8 cellular contexts compared by ENCODE assay signal in the genomic region with DNA sequence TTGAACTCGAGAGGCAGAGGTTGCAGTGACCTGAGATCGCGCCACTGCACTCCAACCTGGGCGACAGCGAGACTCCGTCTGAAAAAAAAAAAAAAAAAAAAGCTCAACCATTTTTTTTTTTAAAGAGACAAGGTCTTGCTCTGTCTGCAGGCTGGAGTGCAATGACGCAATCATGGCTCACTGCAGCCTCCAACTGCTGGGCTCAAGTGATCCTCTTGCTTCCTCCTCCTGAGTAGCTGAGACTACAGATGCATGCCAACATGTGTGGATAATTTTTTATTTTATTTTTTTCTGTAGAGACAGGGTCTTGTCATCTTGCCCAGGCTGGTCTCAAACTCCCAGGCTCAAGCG. TPM values are rescaled to one million over a fixed set of nuclear protein-coding genes. Genes with fewer than 3 reads are reported as not detected.
DNase-seq lines count a peak whose midpoint lies in the region; ATAC-seq, FAIRE-seq and TF ChIP-seq lines count a peak whose summit lies in the region.

No MANE protein-coding gene starts in this region.

- no peak overlapping the region for H2BK12ac ChIP-seq in mesenchymal stem cell (ENCODE audit: low read length in 2 of 2)

- intact Hi-C loops in K562 (cut with micrococcal nuclease) = no loop called here

- H3K23ac ChIP-seq in mesenchymal stem cell (ENCODE audit: low read length in 2 of 2) = no peak overlapping the region

- H3K4me3 ChIP-seq in K562 = no peak overlapping the region
- peak overlapping the region in 1 of 2 experiments; percentile 56 for H3K4me3 ChIP-seq in mesenchymal stem cell (ENCODE audit: insufficient read depth in 1 of 2, low read depth in 1 of 2, low read length in 2 of 2)

- H2AFZ ChIP-seq in K562 (ENCODE audit: low read depth, low read length) (no peak overlapping the region), mesenchymal stem cell (ENCODE audit: low read depth, low read length) (no peak overlapping the region)

- no peak overlapping the region for H3K18ac ChIP-seq in mesenchymal stem cell (ENCODE audit: low read depth in 1 of 2, low read length in 2 of 2)

- H3K79me2 ChIP-seq in K562 (ENCODE audit: control insufficient read depth, insufficient read depth, low read length) = no peaks in the 10 kb centered on the region

- no peak for TF ChIP-seq CTCF in K562 (IDR thresholded peaks at IDR 0.05 in 2 of 3, conservative IDR thresholded peaks at IDR 0.05 in 1 of 3; ENCODE audit: insufficient read depth in 2 of 3, low read depth in 1 of 3, low read length in 3 of 3)

- WGBS in K562 (ENCODE audit: insufficient coverage, low coverage, missing lambda C conversion rate) = 31% methylated on average over 2 of the region's 8 CpGs
- WGBS in mesenchymal stem cell = 16% methylated on average over 8 of the region's 8 CpGs

- ATAC-seq in K562 = peak; percentile 86
- no peak for ATAC-seq in GM19351 (IDR thresholded peaks at IDR 0.05; ENCODE audit: unreplicated experiment)
- no peak for ATAC-seq in GM18873 (IDR thresholded peaks at IDR 0.05; ENCODE audit: low FRiP score, unreplicated experiment)
- ATAC-seq in GM18517 (IDR thresholded peaks at IDR 0.05; ENCODE audit: unreplicated experiment) = no peak

- CTCF ChIA-PET in K562 (lab: Yijun Ruan, JAX; ENCODE audit: low intra/inter-chr PET ratio) = no interaction called here

- peak; percentile 69 for FAIRE-seq in K562 (lab: Jason Lieb, UNC)

- H2BK5ac ChIP-seq in mesenchymal stem cell (ENCODE audit: low read depth, low read length, poor library complexity, severe bottlenecking) = no peak overlapping the region

- no peak overlapping the region for H2BK120ac ChIP-seq in mesenchymal stem cell (ENCODE audit: low read depth, low read length)

- no peak overlapping the region for H4K91ac ChIP-seq in mesenchymal stem cell (ENCODE audit: low read length)

- H3K27ac ChIP-seq in K562 (ENCODE audit: extremely low read depth, low read depth, low read length) (no peak overlapping the region; the same call in 2 of the 3 replicates), mesenchymal stem cell (ENCODE audit: low read length, poor library complexity, severe bottlenecking) (no peak overlapping the region)

- H3K4ac ChIP-seq in mesenchymal stem cell (ENCODE audit: low read depth in 1 of 2, low read length in 2 of 2) = no peak overlapping the region

- in situ Hi-C loops in K562 (cut with MboI) = no loop called here

- BruUV-seq in K562 (replicated peaks; lab: Mats Ljungman, UMichigan) = no TSS peak

- H3K4me1 ChIP-seq in K562 (replicated peaks in 1 of 2; ENCODE audit: control insufficient read depth in 2 of 2, insufficient read depth in 2 of 2, low read length in 2 of 2) (peaks cover 5 to 38% of the 10 kb centered on the region in 2 experiments; a peak in 4 of 5 replicates), mesenchymal stem cell (ENCODE audit: control insufficient read depth, insufficient read depth, low read depth, low read length) (peaks cover 39% of the 10 kb centered on the region)

- peaks cover 26% of the 10 kb centered on the region; the same call in 2 of the 3 replicates for H3K36me3 ChIP-seq in K562 (ENCODE audit: control insufficient read depth, insufficient read depth, low read length)
- peaks cover 40 to 63% of the 10 kb centered on the region in 2 experiments for H3K36me3 ChIP-seq in mesenchymal stem cell (ENCODE audit: control insufficient read depth in 1 of 2, insufficient read depth in 2 of 2, low read depth in 1 of 2, low read length in 2 of 2)

- peaks cover 19% of the 10 kb centered on the region for H3K79me1 ChIP-seq in mesenchymal stem cell (replicated peaks; ENCODE audit: low read length, poor library complexity, severe bottlenecking)

- H3K9me1 ChIP-seq in K562 (ENCODE audit: control insufficient read depth, insufficient read depth, low read length) = peaks cover 2% of the 10 kb centered on the region

- H2AK5ac ChIP-seq in mesenchymal stem cell (ENCODE audit: low read length, severe bottlenecking) = no peak overlapping the region

- POLR2A ChIA-PET in K562 (lab: Yijun Ruan, JAX) = interaction anchor here (1.0 to 2.1 kb wide), 5 partner anchors 10 to 295 kb away, joined by 3 to 7 read pairs (median 5); no protein-coding TSS in a partner anchor

- H3K4me2 ChIP-seq in K562 (ENCODE audit: insufficient read depth, low read length) (no peak overlapping the region), mesenchymal stem cell (ENCODE audit: low read length, poor library complexity, severe bottlenecking) (no peak overlapping the region)

- H4K8ac ChIP-seq in mesenchymal stem cell (ENCODE audit: low read length) = no peak overlapping the region

- H3K9me3 ChIP-seq in K562 (replicated peaks; ENCODE audit: control insufficient read depth, insufficient read depth, low read depth, low read length) = no peaks in the 10 kb centered on the region
- no peaks in the 10 kb centered on the region for H3K9me3 ChIP-seq in mesenchymal stem cell (ENCODE audit: control insufficient read depth, low read length)

- H2BK15ac ChIP-seq in mesenchymal stem cell (ENCODE audit: low read depth, poor library complexity, severe bottlenecking) = no peak overlapping the region

- H4K20me1 ChIP-seq in K562 (replicated peaks; ENCODE audit: control insufficient read depth, insufficient read depth, low read length) = no peaks in the 10 kb centered on the region

- DNase-seq in DMS79 (lab: John Stamatoyannopoulos, UW) = peak; percentile 67
- DNase-seq in NCI-H146 (lab: John Stamatoyannopoulos, UW) = peak; percentile 54
- DNase-seq in K562 (ENCODE audit: extremely low read depth in 1 of 4, low spot score in 3 of 4) = peak in 1 of 4 experiments; percentile 72
- DNase-seq in mesenchymal stem cell = peak; percentile 94
- no peak for DNase-seq in activated gamma-delta T cell (lab: John Stamatoyannopoulos, UW)

- no peak for TF ChIP-seq RAD21 in K562 (CRISPR knock-in tag; conservative IDR thresholded peaks at IDR 0.05 in 1 of 2, IDR thresholded peaks at IDR 0.05 in 1 of 2)

- TF ChIP-seq EP300 in K562 (IDR thresholded peaks at IDR 0.05; ENCODE audit: low read length) = no peak

- H3K9ac ChIP-seq in K562 (ENCODE audit: insufficient read depth in 1 of 2, low read depth in 2 of 2, low read length in 2 of 2) = no peak overlapping the region
- peak overlapping the region; percentile 88 for H3K9ac ChIP-seq in mesenchymal stem cell (ENCODE audit: low read length)

- H3K27me3 ChIP-seq in K562 (ENCODE audit: control insufficient read depth in 2 of 2, insufficient read depth in 2 of 2, low read length in 2 of 2) (no peaks in the 10 kb centered on the region), mesenchymal stem cell (ENCODE audit: control insufficient read depth in 1 of 2, insufficient read depth in 1 of 2, low read length in 2 of 2) (no peaks in the 10 kb centered on the region)

- H3K14ac ChIP-seq in mesenchymal stem cell (ENCODE audit: low read length in 2 of 2) = no peak overlapping the region

- TF ChIP-seq POLR2A in K562 (conservative IDR thresholded peaks at IDR 0.05) = no peak

RNA-seq across cellular contexts. Expression of a gene that starts 10.3 kb away (rescaled TPM):
- total RNA-seq in K562 (2011; cell fraction: chromatin; rRNA removed; ENCODE audit: low replicate concordance) = 11.5 and 24.1 TPM in 2 replicates
- total RNA-seq in K562 (2011; cell fraction: nucleolus; rRNA removed) = 15.1 and 17.2 TPM in 2 replicates
- total RNA-seq in K562 (2011; cell fraction: nucleoplasm; rRNA removed) = 13.1 and 17.8 TPM in 2 replicates
- 4.3 and 5.9 TPM in 2 replicates for total RNA-seq in K562 (2014; rRNA removed)
- total RNA-seq in K562 (2014; rRNA removed; fragmentation: Illumina TruSeq; extraction: Trizol) = 1.6 and 1.8 TPM in 2 replicates
- total RNA-seq in K562 (2015; rRNA removed; fragmentation: Illumina TruSeq; extraction: Trizol) = 1.8 and 2.3 TPM in 2 replicates
- total RNA-seq in K562 (2021) = 26.3 and 32.2 TPM in 2 replicates
- polyA plus RNA-seq in K562 (2011; rRNA removed) = 3.0 and 9.6 TPM in 2 replicates
- polyA plus RNA-seq in K562 (2011; cell fraction: cytosol; rRNA removed) = 6.5 and 11.7 TPM in 2 replicates
- polyA plus RNA-seq in K562 (2011; cell fraction: nucleus; rRNA removed) = 5.3 and 11.9 TPM in 2 replicates
- polyA plus RNA-seq in K562 (2012) = 20.4 and 23.6 TPM in 2 replicates
- 14.7 and 15.3 TPM in 2 replicates for polyA plus RNA-seq in K562 (2014; fragmentation: Illumina TruSeq; extraction: Trizol)
- polyA plus RNA-seq in K562 (2014; fragmentation: Nextera tagmentation; extraction: Ambion mirVana) = 1 to 10 TPM; 1.7 to 2.1 TPM
- polyA plus RNA-seq in K562 (2014; rRNA removed) = 7.5 and 9.0 TPM in 2 replicates
- 4.3 and 4.9 TPM in 2 replicates for polyA minus RNA-seq in K562 (2011; rRNA and poly(A)+ RNA removed)
- 31.8 and 37.0 TPM in 2 replicates for polyA minus RNA-seq in K562 (2011; cell fraction: cytosol; rRNA and poly(A)+ RNA removed)
- 7.6 and 8.9 TPM in 2 replicates for polyA minus RNA-seq in K562 (2011; cell fraction: nucleus; rRNA and poly(A)+ RNA removed)
- polyA plus RNA-seq in mesenchymal stem cell (2013, experiment 1 of 2) = 340 TPM
- polyA plus RNA-seq in mesenchymal stem cell (2013, experiment 2 of 2) = 325 TPM

RNA-seq across cellular contexts. Expression of a gene that starts 21.8 kb away (rescaled TPM):
- total RNA-seq in K562 (2011; cell fraction: chromatin; rRNA removed; ENCODE audit: low replicate concordance) = 71.9 and 141 TPM in 2 replicates
- 125 and 129 TPM in 2 replicates for total RNA-seq in K562 (2011; cell fraction: nucleolus; rRNA removed)
- total RNA-seq in K562 (2011; cell fraction: nucleoplasm; rRNA removed) = 105 and 135 TPM in 2 replicates
- total RNA-seq in K562 (2014; rRNA removed) (254 and 304 TPM in 2 replicates), K562 (2014; rRNA removed; fragmentation: Illumina TruSeq; extraction: Trizol) (97.1 and 111 TPM in 2 replicates), K562 (2015; rRNA removed; fragmentation: Illumina TruSeq; extraction: Trizol) (139 and 145 TPM in 2 replicates), K562 (2021) (207 and 231 TPM in 2 replicates)
- polyA plus RNA-seq in K562 (2011; rRNA removed) (146 and 189 TPM in 2 replicates), K562 (2014; fragmentation: Illumina TruSeq; extraction: Trizol) (113 and 268 TPM in 2 replicates), K562 (2014; fragmentation: Nextera tagmentation; extraction: Ambion mirVana) (1 to 10 TPM; 6.5 to 7.0 TPM), K562 (2014; rRNA removed) (257 and 274 TPM in 2 replicates)
- polyA plus RNA-seq in K562 (2011; cell fraction: cytosol; rRNA removed) = 121 and 183 TPM in 2 replicates
- 86.3 and 109 TPM in 2 replicates for polyA plus RNA-seq in K562 (2011; cell fraction: nucleus; rRNA removed)
- 423 and 620 TPM in 2 replicates for polyA plus RNA-seq in K562 (2012)
- 48.0 and 49.6 TPM in 2 replicates for polyA minus RNA-seq in K562 (2011; rRNA and poly(A)+ RNA removed)
- polyA minus RNA-seq in K562 (2011; cell fraction: cytosol; rRNA and poly(A)+ RNA removed) = 107 and 130 TPM in 2 replicates
- 35.7 and 49.4 TPM in 2 replicates for polyA minus RNA-seq in K562 (2011; cell fraction: nucleus; rRNA and poly(A)+ RNA removed)
- polyA plus RNA-seq in mesenchymal stem cell (2013, experiment 1 of 2) = 245 TPM
- polyA plus RNA-seq in mesenchymal stem cell (2013, experiment 2 of 2) = 251 TPM

RNA-seq across cellular contexts. Expression of a gene that starts 55.0 kb away (rescaled TPM):
- 41.1 and 91.2 TPM in 2 replicates for total RNA-seq in K562 (2011; cell fraction: chromatin; rRNA removed; ENCODE audit: low replicate concordance)
- 75.2 and 79.4 TPM in 2 replicates for total RNA-seq in K562 (2011; cell fraction: nucleolus; rRNA removed)
- 97.1 and 146 TPM in 2 replicates for total RNA-seq in K562 (2011; cell fraction: nucleoplasm; rRNA removed)
- 191 and 212 TPM in 2 replicates for total RNA-seq in K562 (2014; rRNA removed)
- 78.3 and 95.2 TPM in 2 replicates for total RNA-seq in K562 (2014; rRNA removed; fragmentation: Illumina TruSeq; extraction: Trizol)
- 168 and 181 TPM in 2 replicates for total RNA-seq in K562 (2015; rRNA removed; fragmentation: Illumina TruSeq; extraction: Trizol)
- total RNA-seq in K562 (2021) = 91.9 and 103 TPM in 2 replicates
- 118 and 125 TPM in 2 replicates for polyA plus RNA-seq in K562 (2011; rRNA removed)
- polyA plus RNA-seq in K562 (2011; cell fraction: cytosol; rRNA removed) = 146 and 188 TPM in 2 replicates
- 94.7 and 118 TPM in 2 replicates for polyA plus RNA-seq in K562 (2011; cell fraction: nucleus; rRNA removed)
- 63.8 and 102 TPM in 2 replicates for polyA plus RNA-seq in K562 (2012)
- polyA plus RNA-seq in K562 (2014; fragmentation: Illumina TruSeq; extraction: Trizol) = 117 and 153 TPM in 2 replicates
- polyA plus RNA-seq in K562 (2014; fragmentation: Nextera tagmentation; extraction: Ambion mirVana) = 100 to 1,000 TPM; 268 to 279 TPM
- polyA plus RNA-seq in K562 (2014; rRNA removed) = 156 and 183 TPM in 2 replicates
- 20.4 and 23.9 TPM in 2 replicates for polyA minus RNA-seq in K562 (2011; rRNA and poly(A)+ RNA removed)
- 24.2 and 24.3 TPM in 2 replicates for polyA minus RNA-seq in K562 (2011; cell fraction: cytosol; rRNA and poly(A)+ RNA removed)
- 17.6 and 19.3 TPM in 2 replicates for polyA minus RNA-seq in K562 (2011; cell fraction: nucleus; rRNA and poly(A)+ RNA removed)
- polyA plus RNA-seq in mesenchymal stem cell (2013, experiment 1 of 2) = 370 TPM
- 374 TPM for polyA plus RNA-seq in mesenchymal stem cell (2013, experiment 2 of 2)
